In genomic region chrX:142483965-142484364, GRCh38 we compare ENCODE assay signal across 25 cellular contexts.
"Had no signal": no experiment of that assay in that cellular context is flagged by ENCODE, and none has a peak within 500 bp of the region (broad histone marks: within the 10 kb centered on the region; RNA-seq: fewer than 3 reads in every experiment).

No MANE protein-coding gene starts in this region.

- H3K4me1 Mint-ChIP-seq: memory B cell; natural killer cell; neural crest cell; stimulated activated naive B cell treated with anti-CD40 and anti-IgM and Interleukin-4, amounts not matched to agents 10 μg/mL and 1 μg/mL and 100 μg/mL, for 72 hours; stimulated activated naive CD8-positive, alpha-beta T cell treated with anti-CD3 and anti-CD28 coated beads, Interleukin-15, amount 100 ng/mL, for 72 hours had no signal

- H3K27ac ChIP-seq: dorsolateral prefrontal cortex, esophagus muscularis mucosa, gastrocnemius medialis, heart right ventricle, left ventricle myocardium inferior, lower lobe of right lung, right atrium auricular region, sigmoid colon, skin epidermis, thoracic aorta, transverse colon had no signal

- H3K9me3 Mint-ChIP-seq: memory B cell, neural crest cell had no signal

- H3K4me3 Mint-ChIP-seq: memory B cell; mesothelial cell of epicardium; natural killer cell; neural crest cell; stimulated activated naive B cell treated with anti-CD40 and anti-IgM and Interleukin-4, amounts not matched to agents 10 μg/mL and 1 μg/mL and 100 μg/mL, for 72 hours; stimulated activated naive CD8-positive, alpha-beta T cell treated with anti-CD3 and anti-CD28 coated beads, Interleukin-15, amount 100 ng/mL, for 72 hours had no signal

- H3K9me3 ChIP-seq: esophagus muscularis mucosa, gastrocnemius medialis, left ventricle myocardium inferior, lower lobe of right lung, right atrium auricular region, sigmoid colon, thoracic aorta, transverse colon had no signal

- H3K27ac Mint-ChIP-seq: memory B cell; mesothelial cell of epicardium; natural killer cell; stimulated activated naive B cell treated with anti-CD40 and anti-IgM and Interleukin-4, amounts not matched to agents 10 μg/mL and 1 μg/mL and 100 μg/mL, for 72 hours; stimulated activated naive CD8-positive, alpha-beta T cell treated with anti-CD3 and anti-CD28 coated beads, Interleukin-15, amount 100 ng/mL, for 72 hours had no signal

- H3K27me3 ChIP-seq: esophagus muscularis mucosa, gastrocnemius medialis, heart right ventricle, right atrium auricular region, sigmoid colon, transverse colon had no signal

- H3K27me3 Mint-ChIP-seq: memory B cell; stimulated activated naive B cell treated with anti-CD40 and anti-IgM and Interleukin-4, amounts not matched to agents 10 μg/mL and 1 μg/mL and 100 μg/mL, for 72 hours; stimulated activated naive CD8-positive, alpha-beta T cell treated with anti-CD3 and anti-CD28 coated beads, Interleukin-15, amount 100 ng/mL, for 72 hours had no signal

- H3K36me3 Mint-ChIP-seq: memory B cell; mesothelial cell of epicardium; natural killer cell; stimulated activated naive B cell treated with anti-CD40 and anti-IgM and Interleukin-4, amounts not matched to agents 10 μg/mL and 1 μg/mL and 100 μg/mL, for 72 hours had no signal

- DNase-seq: cortex of kidney; dorsolateral prefrontal cortex; effector CD8-positive, alpha-beta T cell; gastrocnemius medialis; heart right ventricle; hypothalamus; islet precursor cell; left cardiac atrium; left ventricle myocardium inferior; lower lobe of right lung; natural killer cell; posterior cingulate gyrus; sigmoid colon; stimulated activated CD4-positive, alpha-beta T cell treated with anti-CD3 and anti-CD28 coated beads, Interleukin-2, amount 100 ng/mL, for 24 hours; stimulated activated CD4-positive, alpha-beta T cell treated with anti-CD3 and anti-CD28 coated beads, Interleukin-4, amount 100 ng/mL, for 4 hours; stimulated activated naive B cell treated with anti-CD40 and anti-IgM and Interleukin-4, amounts not matched to agents 10 μg/mL and 1 μg/mL and 100 μg/mL, for 72 hours; stimulated activated naive CD8-positive, alpha-beta T cell treated with anti-CD3 and anti-CD28 coated beads, Interleukin-15, amount 100 ng/mL, for 72 hours; transverse colon had no signal

- H3K4me3 ChIP-seq: dorsolateral prefrontal cortex, esophagus muscularis mucosa, gastrocnemius medialis, heart right ventricle, left ventricle myocardium inferior, lower lobe of right lung, right atrium auricular region, sigmoid colon, skin epidermis, thoracic aorta, transverse colon had no signal

- H3K4me1 ChIP-seq: esophagus muscularis mucosa, gastrocnemius medialis, heart right ventricle, left ventricle myocardium inferior, lower lobe of right lung, right atrium auricular region, transverse colon had no signal

- H3K36me3 ChIP-seq: esophagus muscularis mucosa, gastrocnemius medialis, heart right ventricle, left ventricle myocardium inferior, lower lobe of right lung, right atrium auricular region, sigmoid colon, thoracic aorta, transverse colon had no signal
